ENCODE assay signal across 4 cellular contexts in the genomic region with DNA sequence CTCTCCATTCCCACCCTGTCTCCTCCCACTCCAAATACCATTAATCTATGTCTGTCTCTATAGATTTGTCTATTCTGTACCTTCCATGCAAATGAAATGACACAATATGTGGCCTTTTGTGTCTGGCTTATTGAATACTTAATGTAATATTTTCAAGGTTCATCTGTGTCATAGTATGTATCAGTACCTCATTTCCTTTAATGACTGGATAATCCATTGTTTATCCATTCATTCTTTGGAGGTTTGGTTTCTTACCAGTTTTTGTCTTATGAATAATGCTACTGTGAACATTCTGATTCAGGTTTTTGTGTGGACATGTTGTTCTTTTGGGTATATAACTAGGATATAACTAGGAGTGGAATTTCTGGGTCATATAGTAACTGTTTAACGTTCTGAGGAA. TPM values are rescaled to one million over a fixed set of nuclear protein-coding genes. Genes with fewer than 3 reads are reported as not detected.
"Had no signal": no experiment of that assay in that cellular context is flagged by ENCODE, and none has a peak within 500 bp of the region (broad histone marks: within the 10 kb centered on the region; RNA-seq: fewer than 3 reads in every experiment).

No MANE protein-coding gene starts in this region.

RNA-seq across cellular contexts. Expression of a gene that starts 55.8 kb away (rescaled TPM):
- total RNA-seq: myocyte, pulmonary artery endothelial cell, urinary bladder had no signal
- polyA plus RNA-seq: hepatocyte had no signal
